8 cellular contexts compared by ENCODE assay signal in the genomic region with DNA sequence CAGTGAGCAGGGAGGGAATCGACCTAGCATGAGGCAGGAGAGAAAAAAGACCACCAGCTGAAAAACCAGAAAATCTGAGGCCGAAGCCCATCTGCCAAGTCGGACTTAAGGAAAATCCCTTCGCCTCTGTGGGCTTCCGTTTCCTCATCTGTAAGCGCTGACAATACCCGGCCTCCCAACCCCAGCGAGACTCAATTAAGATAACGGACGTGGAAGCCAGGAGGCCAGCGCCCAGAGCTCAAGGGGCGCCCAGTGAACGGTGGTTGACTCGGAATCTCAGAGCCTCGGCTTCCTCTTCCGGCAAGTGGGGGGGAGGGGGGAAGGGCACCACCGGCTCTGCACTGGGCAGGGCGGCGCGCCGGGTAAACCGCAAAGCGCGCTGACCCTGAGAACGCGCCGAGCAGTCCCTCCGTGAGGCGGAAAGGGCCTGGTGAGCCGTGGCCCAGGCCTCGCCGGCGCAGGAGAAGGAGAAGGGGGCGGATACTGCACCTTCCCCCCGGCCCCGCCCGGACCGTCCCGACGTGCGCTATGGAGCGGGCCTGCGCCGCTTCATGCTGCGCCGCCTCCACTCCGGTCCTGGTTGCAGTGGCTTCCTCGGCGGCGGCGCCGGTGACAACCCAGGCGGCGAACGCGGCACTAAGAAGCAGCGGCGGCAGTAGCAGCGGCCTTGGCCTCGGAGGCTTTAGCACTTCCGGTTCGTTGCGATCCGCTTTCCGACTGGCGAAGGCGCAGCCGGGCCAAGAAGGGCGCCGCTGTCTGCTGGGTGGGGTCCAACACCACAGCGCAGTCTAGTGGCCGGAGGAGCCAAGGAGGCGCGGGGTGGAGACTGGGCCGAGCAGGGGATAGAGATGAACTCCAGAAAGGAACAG. TPM values are rescaled to one million over a fixed set of nuclear protein-coding genes. Genes with fewer than 3 reads are reported as not detected.
DNase-seq lines count a peak whose midpoint lies in the region; ATAC-seq and TF ChIP-seq lines count a peak whose summit lies in the region.

A gene (minus strand): TSS at position 693 of the 869 bp plus-strand sequence. CDS start 5,136 bp downstream, outside the sequence.

- peak within 1 kb of the TSS; percentile 92 to 97 (median 94) for H3K27ac Mint-ChIP-seq in IgD-negative memory B cell

- H3K27me3 Mint-ChIP-seq in IgD-negative memory B cell: no peaks in the 10 kb centered on the region

- no peaks in the 10 kb centered on the region for H3K27me3 ChIP-seq in mucosa of rectum (ENCODE audit: control insufficient read depth in 2 of 2, insufficient read depth in 2 of 2, low read length in 2 of 2)

- H3K9me3 Mint-ChIP-seq in IgD-negative memory B cell: no peaks in the 10 kb centered on the region

- peak; percentile 92 for TF ChIP-seq CTCF in epithelial cell of proximal tubule (conservative IDR thresholded peaks at IDR 0.05; ENCODE audit: low read depth, low read length)

- H3K4me1 ChIP-seq in mucosa of rectum (ENCODE audit: control insufficient read depth in 2 of 2, insufficient read depth in 2 of 2, low read length in 2 of 2): peaks cover 12 to 15% of the 10 kb centered on the region in 2 donors

- DNase-seq in DMS153 (lab: John Stamatoyannopoulos, UW) (peak; percentile 65), OCI-M2 (lab: John Stamatoyannopoulos, UW; ENCODE audit: unreplicated experiment) (peak; percentile 52), activated T-cell treated with anti-CD3 and anti-CD28 coated beads for 48 hours (ENCODE audit: low read depth) (peak; percentile 95), epithelial cell of proximal tubule (ENCODE audit: low read depth) (peak; percentile 63)
- peak; percentile 89 to 93 for DNase-seq in stimulated activated CD8-positive, alpha-beta memory T cell treated with anti-CD3 and anti-CD28 coated beads, Interleukin-7, amount 100 ng/mL, for 1 hour (ENCODE audit: low read depth in 2 of 2)

- peaks cover 9 to 21% (median 11%) of the 10 kb centered on the region in 3 donors for H3K4me1 Mint-ChIP-seq in IgD-negative memory B cell

- H3K4me3 ChIP-seq in epithelial cell of proximal tubule (ENCODE audit: low read depth, low read length) (peak within 1 kb of the TSS; percentile 92), mucosa of rectum (ENCODE audit: low read length in 2 of 2) (peak within 1 kb of the TSS; percentile 81 to 87)

- peaks cover 1 to 5% of the 10 kb centered on the region in 2 donors for H3K36me3 ChIP-seq in mucosa of rectum (ENCODE audit: control insufficient read depth in 2 of 2, insufficient read depth in 2 of 2, low read length in 2 of 2)

- H3K9me3 ChIP-seq in mucosa of rectum (ENCODE audit: control insufficient read depth in 2 of 2, low read length in 2 of 2): no peaks in the 10 kb centered on the region

- peak within 1 kb of the TSS; percentile 88 to 98 (median 94) for H3K4me3 Mint-ChIP-seq in IgD-negative memory B cell

- H3K9ac ChIP-seq in mucosa of rectum (ENCODE audit: low read depth in 1 of 2, low read length in 2 of 2): peak within 1 kb of the TSS; percentile 83 to 85

- peak within 1 kb of the TSS; percentile 80 to 96 for H3K27ac ChIP-seq in mucosa of rectum (ENCODE audit: low read depth in 2 of 2, low read length in 2 of 2)

- H3K36me3 Mint-ChIP-seq in IgD-negative memory B cell: peaks cover 5% of the 10 kb centered on the region

- ATAC-seq in GM21528 (IDR thresholded peaks at IDR 0.05; ENCODE audit: low FRiP score, unreplicated experiment): peak; percentile 89

RNA-seq across cellular contexts. Expression of the gene that starts here (rescaled TPM):
- 46.5 TPM for polyA plus RNA-seq in IgD-negative memory B cell
- 17.2 and 25.7 TPM in 2 replicates for total RNA-seq in epithelial cell of proximal tubule

Comparison
In these comparisons a context has a peak if more than half of its experiments do, and no peak if none do; other contexts are left out.
1. Peak in every context shown above with its lines: DNase-seq, ATAC-seq, H3K4me3 ChIP-seq and H3K27ac ChIP-seq.